9 cellular contexts compared by ENCODE assay signal in the genomic region with DNA sequence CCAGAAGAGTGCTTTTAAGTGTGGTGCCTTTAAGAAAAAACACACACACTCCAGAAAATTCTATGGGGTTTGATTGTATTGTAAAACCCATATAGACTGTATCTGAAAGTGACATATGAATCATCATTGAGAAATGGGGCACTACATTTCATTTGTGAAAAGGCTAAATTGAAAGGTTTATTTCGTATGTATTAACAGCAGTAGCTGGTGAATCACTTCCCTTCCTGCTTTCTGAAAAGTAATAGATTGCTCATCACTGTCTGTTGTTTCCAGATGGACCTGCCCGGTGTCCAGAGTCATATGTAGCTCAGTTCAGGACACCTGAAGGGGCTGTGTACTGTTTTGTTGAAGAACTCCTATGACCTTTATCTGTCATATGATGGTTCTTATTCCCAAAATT. TPM values are rescaled to one million over a fixed set of nuclear protein-coding genes. Genes with fewer than 3 reads are reported as not detected.
DNase-seq lines count a peak whose midpoint lies in the region; ATAC-seq and TF ChIP-seq lines count a peak whose summit lies in the region.
"Had no signal": no experiment of that assay in that cellular context is flagged by ENCODE, and none has a peak within 500 bp of the region (broad histone marks: within the 10 kb centered on the region; RNA-seq: fewer than 3 reads in every experiment).

No MANE protein-coding gene starts in this region.

- H3K27me3 ChIP-seq in GM23248 (replicated peaks; ENCODE audit: insufficient read depth) = no peaks in the 10 kb centered on the region
- no peaks in the 10 kb centered on the region for H3K27me3 ChIP-seq in foreskin keratinocyte
- no peaks in the 10 kb centered on the region for H3K27me3 ChIP-seq in stomach

- DNase-seq in EL = peak; percentile 69
- peak; percentile 71 for DNase-seq in GM23248
- peak; percentile 15 for DNase-seq in SW480 (ENCODE audit: low spot score)
- peak; percentile 42 to 74 for DNase-seq in foreskin keratinocyte
- DNase-seq in stomach = no peak
- DNase-seq: kidney, NCI-H446 had no signal

- H3K9me2 ChIP-seq in GM23248 (ENCODE audit: insufficient read depth) = no peaks in the 10 kb centered on the region

- H3K36me3 ChIP-seq in GM23248 (ENCODE audit: low read depth) = no peaks in the 10 kb centered on the region
- peaks cover 0 to 9% (median 3%) of the 10 kb centered on the region in 4 donors for H3K36me3 ChIP-seq in stomach

- TF ChIP-seq POLR2A in stomach (IDR thresholded peaks at IDR 0.05) = no peak

- H3K4me3 ChIP-seq in GM23248 = no peak overlapping the region
- H3K4me3 ChIP-seq in stomach = no peak overlapping the region

- no peak overlapping the region for H2AFZ ChIP-seq in GM23248

- ATAC-seq in foreskin keratinocyte = peak; percentile 98
- no peak for ATAC-seq in GM18873 (IDR thresholded peaks at IDR 0.05; ENCODE audit: low FRiP score, unreplicated experiment)
- no peak for ATAC-seq in HG02938 (IDR thresholded peaks at IDR 0.05; ENCODE audit: unreplicated experiment)

- no peak for TF ChIP-seq EP300 in stomach (IDR thresholded peaks at IDR 0.05)

- intact Hi-C loops in stomach (cut with DNase I; ENCODE audit: low total_unique reads) = no loop called here

- H3K9me3 ChIP-seq in GM23248 (ENCODE audit: low read depth) (no peaks in the 10 kb centered on the region), stomach (no peaks in the 10 kb centered on the region)

- in situ Hi-C loops in GM23248 (cut with MboI) = no loop called here

- 0% methylated on average over 2 of the region's 2 CpGs for WGBS in GM23248 (ENCODE audit: low coverage in 1 of 2, low lambda C conversion rate in 2 of 2, missing lambda C conversion rate in 2 of 2), 2 experiments
- 33 to 75% (median 68%) methylated on average over 2 of the region's 2 CpGs for WGBS in stomach, 5 donors

- H3K9ac ChIP-seq in GM23248 = no peak overlapping the region

- no peak overlapping the region for H3K4me2 ChIP-seq in GM23248 (ENCODE audit: unreplicated experiment)

- H3K79me2 ChIP-seq in GM23248 (ENCODE audit: insufficient read depth) = no peaks in the 10 kb centered on the region

- H4K20me1 ChIP-seq in GM23248 (ENCODE audit: insufficient read depth) = no peaks in the 10 kb centered on the region

- H3K4me1 ChIP-seq in GM23248 (ENCODE audit: insufficient read depth) (peaks cover 5% of the 10 kb centered on the region), foreskin keratinocyte (peaks cover 5% of the 10 kb centered on the region), stomach (no peaks in the 10 kb centered on the region)

- no peak for TF ChIP-seq CTCF in foreskin keratinocyte (conservative IDR thresholded peaks at IDR 0.05)
- no peak for TF ChIP-seq CTCF in stomach (IDR thresholded peaks at IDR 0.05)

- no peak overlapping the region for H3K27ac ChIP-seq in GM23248
- H3K27ac ChIP-seq in foreskin keratinocyte = peak overlapping the region; percentile 4
- no peak overlapping the region for H3K27ac ChIP-seq in stomach

- peaks cover 7% of the 10 kb centered on the region for H3F3A ChIP-seq in GM23248 (ENCODE audit: insufficient read depth)

RNA-seq across cellular contexts. Expression of a gene that starts 28.1 kb away (rescaled TPM):
- total RNA-seq in GM23248 (2014; rRNA removed; shearing (Covaris generic)) = 11.8 and 12.0 TPM in 2 replicates
- polyA plus RNA-seq in GM23248 (2016; fragmentation: Nextera tagmentation; extraction: Ambion mirVana) (63.2 and 65.7 TPM in 2 replicates), foreskin keratinocyte (51.1 and 65.0 TPM in 2 replicates), stomach (10 to 100 TPM; 34.5 to 79.4 (median 45.8) TPM)
- total RNA-seq in foreskin keratinocyte (40.0 and 43.2 TPM in 2 replicates), stomach (10 to 100 TPM in 3 of 5 donors, 1 to 10 TPM in 1, under 1 TPM in 1; 0.87 to 81.1 (median 13.5) TPM)

RNA-seq across cellular contexts. Expression of a gene that starts 58.8 kb away (rescaled TPM):
- total RNA-seq in GM23248 (2014; rRNA removed; shearing (Covaris generic)) = 17.8 and 22.0 TPM in 2 replicates
- polyA plus RNA-seq in GM23248 (2016; fragmentation: Nextera tagmentation; extraction: Ambion mirVana) (14.9 and 15.1 TPM in 2 replicates), foreskin keratinocyte (7.0 and 8.1 TPM in 2 replicates), stomach (1 to 10 TPM; 3.7 to 4.5 (median 4.4) TPM)
- total RNA-seq in foreskin keratinocyte (31.3 and 31.5 TPM in 2 replicates), stomach (10 to 100 TPM in 4 of 5 donors, under 1 TPM in 1; 0.58 to 32.3 (median 11.1) TPM)
